Comparison of ENCODE assay signal across 26 cellular contexts in genomic region chr3:156635034-156635433, GRCh38. TPM values are rescaled to one million over a fixed set of nuclear protein-coding genes. Genes with fewer than 3 reads are reported as not detected.
DNase-seq lines count a peak whose midpoint lies in the region; ATAC-seq, FAIRE-seq and TF ChIP-seq lines count a peak whose summit lies in the region.
"Had no signal": no experiment of that assay in that cellular context is flagged by ENCODE, and none has a peak within 500 bp of the region (broad histone marks: within the 10 kb centered on the region; RNA-seq: fewer than 3 reads in every experiment).

No MANE protein-coding gene starts in this region.

- no TSS peak for BruUV-seq in K562 (replicated peaks; lab: Mats Ljungman, UMichigan)

- H3K9ac ChIP-seq in K562 (ENCODE audit: insufficient read depth in 1 of 2, low read depth in 2 of 2, low read length in 2 of 2): no peak overlapping the region; a peak in 1 of 4 replicates

- H3K4me3 ChIP-seq in K562: no peak overlapping the region
- H3K4me3 ChIP-seq in testis: no peak overlapping the region
- H3K4me3 ChIP-seq: SJSA1 had no signal

- no peaks in the 10 kb centered on the region for H3K27me3 ChIP-seq in K562 (ENCODE audit: control insufficient read depth in 2 of 2, insufficient read depth in 2 of 2, low read length in 2 of 2)
- H3K27me3 ChIP-seq in testis: no peaks in the 10 kb centered on the region
- H3K27me3 ChIP-seq: BE2C, SJSA1 had no signal

- no peak for TF ChIP-seq POLR2A in K562 (conservative IDR thresholded peaks at IDR 0.05)
- TF ChIP-seq POLR2A in testis (IDR thresholded peaks at IDR 0.05): no peak

- TF ChIP-seq EP300 in K562 (IDR thresholded peaks at IDR 0.05; ENCODE audit: low read length): no peak

- no peaks in the 10 kb centered on the region for H3K36me3 Mint-ChIP-seq in activated naive CD4-positive, alpha-beta T cell treated with anti-CD3 and anti-CD28 coated beads for 36 hours (ENCODE audit: low read depth)

- ATAC-seq in GM19025 (IDR thresholded peaks at IDR 0.05; ENCODE audit: low read depth, unreplicated experiment): peak; percentile 49
- peak; percentile 48 for ATAC-seq in HG02885 (IDR thresholded peaks at IDR 0.05; ENCODE audit: poor library complexity, unreplicated experiment)
- peak; percentile 13 for ATAC-seq in K562
- ATAC-seq in GM21737 (IDR thresholded peaks at IDR 0.05; ENCODE audit: unreplicated experiment): no peak
- ATAC-seq: HepG2 had no signal

- no peaks in the 10 kb centered on the region for H3K27me3 Mint-ChIP-seq in activated naive CD4-positive, alpha-beta T cell treated with anti-CD3 and anti-CD28 coated beads for 36 hours (ENCODE audit: low read depth)

- H3K9me3 Mint-ChIP-seq in activated naive CD4-positive, alpha-beta T cell treated with anti-CD3 and anti-CD28 coated beads for 36 hours: no peaks in the 10 kb centered on the region

- H3K4me1 ChIP-seq in K562 (replicated peaks in 1 of 2; ENCODE audit: control insufficient read depth in 2 of 2, insufficient read depth in 2 of 2, low read length in 2 of 2) (peaks cover 0 to 15% of the 10 kb centered on the region in 2 experiments; a peak in 4 of 5 replicates), testis (peaks cover 24% of the 10 kb centered on the region)
- H3K4me1 ChIP-seq: BE2C, SJSA1 had no signal

- H3K36me3 ChIP-seq in K562 (ENCODE audit: control insufficient read depth, insufficient read depth, low read length): no peaks in the 10 kb centered on the region
- H3K36me3 ChIP-seq in testis (ENCODE audit: low read depth, missing control alignments): no peaks in the 10 kb centered on the region
- H3K36me3 ChIP-seq: BE2C, SJSA1 had no signal

- TF ChIP-seq CTCF in K562 (IDR thresholded peaks at IDR 0.05 in 2 of 3, conservative IDR thresholded peaks at IDR 0.05 in 1 of 3; ENCODE audit: insufficient read depth in 2 of 3, low read depth in 1 of 3, low read length in 3 of 3): no peak
- no peak for TF ChIP-seq CTCF in testis (IDR thresholded peaks at IDR 0.05)

- no peak overlapping the region for H3K27ac ChIP-seq in K562 (ENCODE audit: extremely low read depth, low read depth, low read length)
- H3K27ac ChIP-seq in testis: peak overlapping the region; percentile 85 to 89
- H3K27ac ChIP-seq: HL-60, SJSA1 had no signal

- no peaks in the 10 kb centered on the region for H4K20me1 ChIP-seq in K562 (replicated peaks; ENCODE audit: control insufficient read depth, insufficient read depth, low read length)

- H3K9me1 ChIP-seq in K562 (ENCODE audit: control insufficient read depth, insufficient read depth, low read length): no peaks in the 10 kb centered on the region

- intact Hi-C loops in K562 (cut with micrococcal nuclease): no loop called here
- intact Hi-C loops in testis (cut with DNase I; ENCODE audit: low total_unique reads): no loop called here
- intact Hi-C loops in activated naive CD4-positive, alpha-beta T cell treated with anti-CD3 and anti-CD28 coated beads for 36 hours (cut with micrococcal nuclease): no loop called here

- no peak for TF ChIP-seq RAD21 in K562 (CRISPR knock-in tag; conservative IDR thresholded peaks at IDR 0.05 in 1 of 2, IDR thresholded peaks at IDR 0.05 in 1 of 2)

- WGBS in K562 (ENCODE audit: insufficient coverage, low coverage, missing lambda C conversion rate): 56% methylated on average over 3 of the region's 3 CpGs
- 92 to 93% methylated on average over 3 of the region's 3 CpGs for WGBS in testis, 2 donors

- H3K9me3 ChIP-seq in K562 (replicated peaks; ENCODE audit: control insufficient read depth, insufficient read depth, low read depth, low read length) (no peaks in the 10 kb centered on the region), testis (no peaks in the 10 kb centered on the region)
- H3K9me3 ChIP-seq: BE2C, SJSA1 had no signal

- no peak for FAIRE-seq in K562 (lab: Jason Lieb, UNC)
- FAIRE-seq: D721Med, HepG2, RCC 7860 had no signal

- H3K4me1 Mint-ChIP-seq in activated naive CD4-positive, alpha-beta T cell treated with anti-CD3 and anti-CD28 coated beads for 36 hours (ENCODE audit: low read depth): no peaks in the 10 kb centered on the region

- no peak overlapping the region for H3K4me3 Mint-ChIP-seq in activated naive CD4-positive, alpha-beta T cell treated with anti-CD3 and anti-CD28 coated beads for 36 hours

- POLR2A ChIA-PET in K562 (lab: Yijun Ruan, JAX): interaction anchor here (1.1 kb wide), 1 partner anchor 80 kb away, joined by 3 read pairs; the partner anchor contains the start of gene SSR3

- DNase-seq in K562 (ENCODE audit: extremely low read depth in 1 of 4, low spot score in 3 of 4): no peak
- DNase-seq in testis: no peak
- no peak for DNase-seq in activated naive CD4-positive, alpha-beta T cell treated with anti-CD3 and anti-CD28 coated beads for 36 hours
- no peak for DNase-seq in activated CD4-positive, alpha-beta T cell treated with anti-CD3 and anti-CD28 coated beads, Interleukin-2, amount 50 U/mL, for 1 hour
- DNase-seq: BE2C, DMS53, EL, GF-D8, H7, KG1, NCI-H1105, NCI-H146, NCI-H2081, NCI-H2171, NCI-H524 treated with DMSO at 0.1 percent for 48 hours, NCI-H82, OCI-M1, T-helper 1 cell had no signal

- CTCF ChIA-PET in K562 (lab: Yijun Ruan, JAX; ENCODE audit: low intra/inter-chr PET ratio): no interaction called here
- CTCF ChIA-PET in activated naive CD4-positive, alpha-beta T cell treated with anti-CD3 and anti-CD28 coated beads for 36 hours (lab: Charles Lee): no interaction called here

- in situ Hi-C loops in K562 (cut with MboI): no loop called here

- H3K27ac Mint-ChIP-seq in activated naive CD4-positive, alpha-beta T cell treated with anti-CD3 and anti-CD28 coated beads for 36 hours: no peak overlapping the region

- peak overlapping the region; percentile 71 for H2AFZ ChIP-seq in K562 (ENCODE audit: low read depth, low read length)

- H3K4me2 ChIP-seq in K562 (ENCODE audit: insufficient read depth, low read length): no peak overlapping the region; the same call in 1 of the 2 replicates

- no peaks in the 10 kb centered on the region for H3K79me2 ChIP-seq in K562 (ENCODE audit: control insufficient read depth, insufficient read depth, low read length)

TF ChIP-seq in K562, 482 proteins besides CTCF, POLR2A, EP300 and RAD21 (continues in another document):
- no peak for TF ChIP-seq ZKSCAN1 (IDR thresholded peaks at IDR 0.05; ENCODE audit: low read depth, low read length)
- TF ChIP-seq VEZF1 (CRISPR knock-in tag; IDR thresholded peaks at IDR 0.05): no peak
- TF ChIP-seq POLR3A (IDR thresholded peaks at IDR 0.05; ENCODE audit: borderline replicate concordance, extremely low read depth, insufficient read depth, insufficient read length): no peak

RNA-seq across cellular contexts. Expression of gene TIPARP, which starts 39.4 kb away (rescaled TPM):
- total RNA-seq in K562 (2011; cell fraction: chromatin; rRNA removed; ENCODE audit: low replicate concordance): 28.7 and 54.2 TPM in 2 replicates
- total RNA-seq in K562 (2011; cell fraction: nucleolus; rRNA removed): 10.3 and 12.6 TPM in 2 replicates
- 17.4 and 19.8 TPM in 2 replicates for total RNA-seq in K562 (2011; cell fraction: nucleoplasm; rRNA removed)
- 15.1 and 15.8 TPM in 2 replicates for total RNA-seq in K562 (2014; rRNA removed)
- total RNA-seq in K562 (2014; rRNA removed; fragmentation: Illumina TruSeq; extraction: Trizol): 23.6 and 27.5 TPM in 2 replicates
- 29.4 TPM in 2 replicates for total RNA-seq in K562 (2015; rRNA removed; fragmentation: Illumina TruSeq; extraction: Trizol)
- 14.6 and 16.1 TPM in 2 replicates for total RNA-seq in K562 (2021)
- 11.9 and 12.2 TPM in 2 replicates for polyA plus RNA-seq in K562 (2011; rRNA removed)
- polyA plus RNA-seq in K562 (2011; cell fraction: cytosol; rRNA removed): 3.2 and 4.4 TPM in 2 replicates
- polyA plus RNA-seq in K562 (2011; cell fraction: nucleus; rRNA removed): 9.7 and 13.4 TPM in 2 replicates
- polyA plus RNA-seq in K562 (2012): 15.9 and 21.4 TPM in 2 replicates
- polyA plus RNA-seq in K562 (2014; fragmentation: Illumina TruSeq; extraction: Trizol): 18.3 and 20.4 TPM in 2 replicates
- polyA plus RNA-seq in K562 (2014; fragmentation: Nextera tagmentation; extraction: Ambion mirVana): 1 to 10 TPM; 2.4 to 3.5 TPM
- polyA plus RNA-seq in K562 (2014; rRNA removed): 8.3 and 9.8 TPM in 2 replicates
- polyA minus RNA-seq in K562 (2011; rRNA and poly(A)+ RNA removed): 16.7 and 20.8 TPM in 2 replicates
- 9.1 and 11.1 TPM in 2 replicates for polyA minus RNA-seq in K562 (2011; cell fraction: cytosol; rRNA and poly(A)+ RNA removed)
- 17.1 and 47.2 TPM in 2 replicates for polyA minus RNA-seq in K562 (2011; cell fraction: nucleus; rRNA and poly(A)+ RNA removed)
- 10 to 100 TPM; 67.2 to 70.7 TPM for total RNA-seq in testis
- 115 TPM for polyA plus RNA-seq in testis (ENCODE audit: insufficient read depth, low read depth, low replicate concordance)
- total RNA-seq in activated naive CD4-positive, alpha-beta T cell treated with anti-CD3 and anti-CD28 coated beads for 36 hours: 10 to 100 TPM; 15.7 to 17.1 TPM
